In genomic region chr14:21191261-21191808, GRCh38 we compare ENCODE assay signal across 10 cellular contexts. TPM values are rescaled to one million over a fixed set of nuclear protein-coding genes. Genes with fewer than 3 reads are reported as not detected.
DNase-seq lines count a peak whose midpoint lies in the region; ATAC-seq and TF ChIP-seq lines count a peak whose summit lies in the region.
"Had no signal": no experiment of that assay in that cellular context is flagged by ENCODE, and none has a peak within 500 bp of the region (broad histone marks: within the 10 kb centered on the region; RNA-seq: fewer than 3 reads in every experiment).

No MANE protein-coding gene starts in this region.

- no peaks in the 10 kb centered on the region for H3K9me3 Mint-ChIP-seq in CD8-positive, alpha-beta memory T cell
- no peaks in the 10 kb centered on the region for H3K9me3 Mint-ChIP-seq in activated naive CD8-positive, alpha-beta T cell treated with anti-CD3 and anti-CD28 coated beads, Interleukin-2, amount 10 ng/mL, durations not matched to agents 7 days and 5 days
- no peaks in the 10 kb centered on the region for H3K9me3 Mint-ChIP-seq in neural crest cell

- no peaks in the 10 kb centered on the region for H3K36me3 Mint-ChIP-seq in CD8-positive, alpha-beta memory T cell
- H3K36me3 Mint-ChIP-seq in activated naive CD8-positive, alpha-beta T cell treated with anti-CD3 and anti-CD28 coated beads, Interleukin-2, amount 10 ng/mL, durations not matched to agents 7 days and 5 days = no peaks in the 10 kb centered on the region
- H3K36me3 Mint-ChIP-seq in neural crest cell (ENCODE audit: low read depth) = no peaks in the 10 kb centered on the region

- intact Hi-C loops in body of pancreas (cut with DNase I) = no loop called here

- POLR2A ChIA-PET in CD8-positive, alpha-beta memory T cell (lab: Charles Lee) = interaction anchor here (0.6 kb wide), 1 partner anchor 271 kb away, joined by 4 read pairs; no protein-coding TSS in a partner anchor
- POLR2A ChIA-PET in activated naive CD8-positive, alpha-beta T cell treated with anti-CD3 and anti-CD28 coated beads, Interleukin-2, amount 10 ng/mL, durations not matched to agents 7 days and 5 days (lab: Charles Lee) = interaction anchor here (0.7 kb wide), 1 partner anchor 392 kb away, joined by 3 read pairs; no protein-coding TSS in a partner anchor

- TF ChIP-seq CTCF in neural crest cell (conservative IDR thresholded peaks at IDR 0.05) (no peak), body of pancreas (IDR thresholded peaks at IDR 0.05) (no peak)

- peaks cover 4 to 22% (median 5%) of the 10 kb centered on the region in 3 donors for H3K4me1 Mint-ChIP-seq in CD8-positive, alpha-beta memory T cell
- H3K4me1 Mint-ChIP-seq in activated naive CD8-positive, alpha-beta T cell treated with anti-CD3 and anti-CD28 coated beads, Interleukin-2, amount 10 ng/mL, durations not matched to agents 7 days and 5 days = no peaks in the 10 kb centered on the region
- peaks cover 6% of the 10 kb centered on the region for H3K4me1 Mint-ChIP-seq in neural crest cell

- 89 to 91% methylated on average over 6 to 7 of the region's 7 CpGs for WGBS in body of pancreas, 2 donors

- H3K27ac ChIP-seq in CD8-positive, alpha-beta memory T cell (ENCODE audit: low read depth, low read length) = no peak overlapping the region
- H3K27ac ChIP-seq in HUES6 (ENCODE audit: low read depth, low read length) (no peak overlapping the region), substantia nigra (ENCODE audit: low read depth, low read length, poor library complexity, severe bottlenecking) (no peak overlapping the region), body of pancreas (no peak overlapping the region)

- no peaks in the 10 kb centered on the region for H3K27me3 Mint-ChIP-seq in CD8-positive, alpha-beta memory T cell
- peaks cover 13% of the 10 kb centered on the region for H3K27me3 Mint-ChIP-seq in activated naive CD8-positive, alpha-beta T cell treated with anti-CD3 and anti-CD28 coated beads, Interleukin-2, amount 10 ng/mL, durations not matched to agents 7 days and 5 days
- peaks cover 22% of the 10 kb centered on the region for H3K27me3 Mint-ChIP-seq in neural crest cell (ENCODE audit: low read depth)

- TF ChIP-seq POLR2A in body of pancreas (IDR thresholded peaks at IDR 0.05) = no peak

- peak overlapping the region; percentile 67 to 90 (median 77) for H3K4me3 Mint-ChIP-seq in CD8-positive, alpha-beta memory T cell
- H3K4me3 Mint-ChIP-seq in activated naive CD8-positive, alpha-beta T cell treated with anti-CD3 and anti-CD28 coated beads, Interleukin-2, amount 10 ng/mL, durations not matched to agents 7 days and 5 days = peak overlapping the region; percentile 74
- H3K4me3 Mint-ChIP-seq in neural crest cell = peak overlapping the region; percentile 71

- H3K36me3 ChIP-seq in CD8-positive, alpha-beta memory T cell (ENCODE audit: insufficient read depth, low read length) = no peaks in the 10 kb centered on the region
- H3K36me3 ChIP-seq in HUES6 (ENCODE audit: control insufficient read depth, insufficient read depth, low read length) (no peaks in the 10 kb centered on the region), body of pancreas (replicated peaks in 1 of 2; ENCODE audit: insufficient read depth in 1 of 2, low read depth in 2 of 2) (no peaks in the 10 kb centered on the region)

- peak overlapping the region in 2 of 8 donors; percentile 50 to 63 for H3K27ac Mint-ChIP-seq in CD8-positive, alpha-beta memory T cell
- peak overlapping the region; percentile 65 for H3K27ac Mint-ChIP-seq in activated naive CD8-positive, alpha-beta T cell treated with anti-CD3 and anti-CD28 coated beads, Interleukin-2, amount 10 ng/mL, durations not matched to agents 7 days and 5 days
- H3K27ac Mint-ChIP-seq in neural crest cell (ENCODE audit: unreplicated experiment) = no peak overlapping the region

- CTCF ChIA-PET in CD8-positive, alpha-beta memory T cell (lab: Charles Lee) = no interaction called here

- H3K9me3 ChIP-seq in CD8-positive, alpha-beta memory T cell (ENCODE audit: low read length) = no peaks in the 10 kb centered on the region
- H3K9me3 ChIP-seq in HUES6 (ENCODE audit: control insufficient read depth, insufficient read depth, low read depth, low read length) (peaks cover 6% of the 10 kb centered on the region; the same call in 1 of the 2 replicates), body of pancreas (no peaks in the 10 kb centered on the region)

- H3K27me3 ChIP-seq in CD8-positive, alpha-beta memory T cell (ENCODE audit: insufficient read depth, low read length, poor library complexity, severe bottlenecking) = no peaks in the 10 kb centered on the region
- H3K27me3 ChIP-seq in HUES6 (ENCODE audit: control insufficient read depth, insufficient read depth, low read length) (no peaks in the 10 kb centered on the region), body of pancreas (no peaks in the 10 kb centered on the region)

- no peak for DNase-seq in CD8-positive, alpha-beta memory T cell
- DNase-seq in activated naive CD8-positive, alpha-beta T cell treated with anti-CD3 and anti-CD28 coated beads, Interleukin-2, amount 10 ng/mL, durations not matched to agents 7 days and 5 days = no peak
- no peak for DNase-seq in neural crest cell (ENCODE audit: low read depth, low spot score)
- DNase-seq in substantia nigra (lab: John Stamatoyannopoulos, UW) = no peak
- no peak for DNase-seq in stimulated activated CD4-positive, alpha-beta T cell treated with anti-CD3 and anti-CD28 coated beads, Interleukin-2, amount 100 ng/mL, for 48 hours
- DNase-seq in hepatic stellate cell (ENCODE audit: low spot score) = no peak
- no peak for DNase-seq in body of pancreas

- H3K4me3 ChIP-seq in CD8-positive, alpha-beta memory T cell (ENCODE audit: low read length) = peak overlapping the region; percentile 59
- peak overlapping the region; percentile 37; the same call in 1 of the 2 replicates for H3K4me3 ChIP-seq in HUES6 (ENCODE audit: low read depth, low read length)
- H3K4me3 ChIP-seq in body of pancreas = no peak overlapping the region

- peak; percentile 16 for ATAC-seq in activated naive CD8-positive, alpha-beta T cell treated with anti-CD3 and anti-CD28 coated beads, Interleukin-2, amount 10 ng/mL, durations not matched to agents 7 days and 5 days (ENCODE audit: low read depth)
- no peak for ATAC-seq in body of pancreas

- peaks cover 16% of the 10 kb centered on the region for H3K4me1 ChIP-seq in CD8-positive, alpha-beta memory T cell (ENCODE audit: insufficient read depth, low read length)
- peaks cover 20% of the 10 kb centered on the region for H3K4me1 ChIP-seq in HUES6 (ENCODE audit: control insufficient read depth, insufficient read depth, low read length)
- peaks cover 7% of the 10 kb centered on the region for H3K4me1 ChIP-seq in body of pancreas

- H3K9ac ChIP-seq in HUES6 (ENCODE audit: low read length) = no peak overlapping the region

RNA-seq across cellular contexts. Expression of gene OR5AU1, which starts 35.5 kb away (rescaled TPM):
- total RNA-seq in CD8-positive, alpha-beta memory T cell = not detected
- polyA plus RNA-seq in CD8-positive, alpha-beta memory T cell = not detected
- total RNA-seq in activated naive CD8-positive, alpha-beta T cell treated with anti-CD3 and anti-CD28 coated beads, Interleukin-2, amount 10 ng/mL, durations not matched to agents 7 days and 5 days = not detected
- not detected in 2 replicates for total RNA-seq in neural crest cell
- not detected for total RNA-seq in body of pancreas
- total RNA-seq: cardiac septum, ureter had no signal

Comparison
In these comparisons a context has a peak if more than half of its experiments do, and no peak if none do; other contexts are left out.
1. H3K4me3 ChIP-seq: peak in CD8-positive, alpha-beta memory T cell (single experiment) and HUES6 (single experiment); none in body of pancreas (0 of 2).
2. Peak in every context shown above with its lines, with median percentiles within 50 percentile points of each other: H3K4me3 Mint-ChIP-seq.